ENCODE assay signal across 8 cellular contexts in the genomic region with DNA sequence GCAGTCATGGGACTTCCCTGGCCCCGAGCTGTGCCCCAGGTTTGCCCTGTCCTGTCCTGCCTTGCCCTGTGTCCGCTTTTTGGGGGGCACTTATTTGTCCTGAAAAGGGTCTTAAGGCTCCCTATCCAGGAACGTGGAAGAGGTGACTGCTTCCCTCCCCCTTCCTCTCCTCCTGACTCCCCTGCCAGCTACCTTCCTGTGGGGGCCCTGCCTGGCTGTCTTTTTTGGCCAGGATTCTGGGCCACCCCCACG. TPM values are rescaled to one million over a fixed set of nuclear protein-coding genes. Genes with fewer than 3 reads are reported as not detected.
A peak's percentile ranks its signal among the peaks of the same experiment; 100 is the strongest.
DNase-seq lines count a peak whose midpoint lies in the region; ATAC-seq and TF ChIP-seq lines count a peak whose summit lies in the region.

No MANE protein-coding gene starts in this region.

- H3K9me3 ChIP-seq in SK-N-SH (no peaks in the 10 kb centered on the region), prostate gland (no peaks in the 10 kb centered on the region)

- POLR2A ChIA-PET in SK-N-SH (lab: Yijun Ruan, JAX): interaction anchor here (1.0 to 4.0 kb wide), 9 partner anchors 9 to 181 kb away, joined by 3 to 20 read pairs (median 5); no protein-coding TSS in a partner anchor

- no peak for TF ChIP-seq CTCF in GM20000 (IDR thresholded peaks at IDR 0.05; ENCODE audit: extremely low read depth, missing control alignments)
- TF ChIP-seq CTCF in SK-N-SH (IDR thresholded peaks at IDR 0.05): no peak
- TF ChIP-seq CTCF in epithelial cell of proximal tubule (conservative IDR thresholded peaks at IDR 0.05; ENCODE audit: low read depth, low read length): no peak
- TF ChIP-seq CTCF in prostate gland (IDR thresholded peaks at IDR 0.05): no peak

- H3K4me1 ChIP-seq in SK-N-SH (ENCODE audit: control insufficient read depth in 1 of 2, insufficient read depth in 2 of 2, low read depth in 1 of 2, low read length in 1 of 2) (peaks cover 15 to 21% of the 10 kb centered on the region in 2 experiments), prostate gland (replicated peaks) (peaks cover 19% of the 10 kb centered on the region)

- TF ChIP-seq EP300 in SK-N-SH (IDR thresholded peaks at IDR 0.05; ENCODE audit: borderline replicate concordance in 1 of 2, low read depth in 1 of 2, low read length in 1 of 2): no peak

- DNase-seq in GM20000 (ENCODE audit: low spot score) (peak; percentile 11), SK-N-SH (no peak), epithelial cell of proximal tubule (ENCODE audit: low read depth) (no peak), prostate gland (ENCODE audit: low spot score) (no peak), G401 (ENCODE audit: low spot score) (no peak), A172 (ENCODE audit: low spot score) (no peak), globus pallidus (ENCODE audit: low spot score) (no peak)

- in situ Hi-C loops in G401 (cut with HindIII; ENCODE audit: low sequenced_read_pairs): no loop called here

- H3K27ac ChIP-seq in SK-N-SH (ENCODE audit: low read depth in 2 of 2, low read length in 1 of 2) (peak overlapping the region; percentile 99 to 100), prostate gland (peak overlapping the region; percentile 100)

- no peak overlapping the region; the same call in 1 of the 2 replicates for H2AFZ ChIP-seq in SK-N-SH (ENCODE audit: low read depth)

- H3K36me3 ChIP-seq in SK-N-SH (replicated peaks in 1 of 2; ENCODE audit: control insufficient read depth in 1 of 2, insufficient read depth in 2 of 2, low read length in 1 of 2): no peaks in the 10 kb centered on the region
- H3K36me3 ChIP-seq in prostate gland: no peaks in the 10 kb centered on the region

- no peaks in the 10 kb centered on the region for H3K79me2 ChIP-seq in SK-N-SH (ENCODE audit: insufficient read depth)

- no peak for ATAC-seq in HG02642 (IDR thresholded peaks at IDR 0.05; ENCODE audit: poor library complexity, unreplicated experiment)

- no peak for TF ChIP-seq RAD21 in SK-N-SH (IDR thresholded peaks at IDR 0.05; ENCODE audit: low read length)

- H3K27me3 ChIP-seq in SK-N-SH (ENCODE audit: insufficient read depth) (no peaks in the 10 kb centered on the region), prostate gland (replicated peaks; ENCODE audit: insufficient read depth) (no peaks in the 10 kb centered on the region)

- CTCF ChIA-PET in SK-N-SH (lab: Yijun Ruan, JAX): interaction anchor here (1.5 to 2.4 kb wide), 4 partner anchors 9 to 181 kb away, joined by 4 to 12 read pairs (median 8); no protein-coding TSS in a partner anchor

- intact Hi-C loops in prostate gland (cut with DNase I): loop anchor here (2.0 kb wide), 1 partner anchor 60 kb away; no protein-coding TSS in a partner anchor

- no peaks in the 10 kb centered on the region for H3K9me2 ChIP-seq in SK-N-SH

- TF ChIP-seq POLR2A in prostate gland (IDR thresholded peaks at IDR 0.05): no peak

- H3K4me2 ChIP-seq in SK-N-SH: peak overlapping the region; percentile 80

- H3F3A ChIP-seq in SK-N-SH (replicated peaks; ENCODE audit: insufficient read depth): peaks cover 41% of the 10 kb centered on the region

- WGBS in SK-N-SH (ENCODE audit: low lambda C conversion rate): 5% methylated on average over 4 of the region's 4 CpGs
- 0% methylated on average over 4 of the region's 4 CpGs for WGBS in prostate gland

- H3K4me3 ChIP-seq in SK-N-SH (ENCODE audit: low read depth in 2 of 2, low read length in 1 of 2) (peak overlapping the region; percentile 59 to 73), epithelial cell of proximal tubule (ENCODE audit: low read depth, low read length) (peak overlapping the region; percentile 58), prostate gland (peak overlapping the region; percentile 30 to 48)

- peak overlapping the region; percentile 98 for H3K9ac ChIP-seq in SK-N-SH

- H4K20me1 ChIP-seq in SK-N-SH (ENCODE audit: insufficient read depth): no peaks in the 10 kb centered on the region

TF ChIP-seq in SK-N-SH, 30 proteins besides CTCF, POLR2A, EP300 and RAD21:
- no peak for TF ChIP-seq GATA2 (CRISPR knock-in tag; IDR thresholded peaks at IDR 0.05)
- TF ChIP-seq, protein P1, sequence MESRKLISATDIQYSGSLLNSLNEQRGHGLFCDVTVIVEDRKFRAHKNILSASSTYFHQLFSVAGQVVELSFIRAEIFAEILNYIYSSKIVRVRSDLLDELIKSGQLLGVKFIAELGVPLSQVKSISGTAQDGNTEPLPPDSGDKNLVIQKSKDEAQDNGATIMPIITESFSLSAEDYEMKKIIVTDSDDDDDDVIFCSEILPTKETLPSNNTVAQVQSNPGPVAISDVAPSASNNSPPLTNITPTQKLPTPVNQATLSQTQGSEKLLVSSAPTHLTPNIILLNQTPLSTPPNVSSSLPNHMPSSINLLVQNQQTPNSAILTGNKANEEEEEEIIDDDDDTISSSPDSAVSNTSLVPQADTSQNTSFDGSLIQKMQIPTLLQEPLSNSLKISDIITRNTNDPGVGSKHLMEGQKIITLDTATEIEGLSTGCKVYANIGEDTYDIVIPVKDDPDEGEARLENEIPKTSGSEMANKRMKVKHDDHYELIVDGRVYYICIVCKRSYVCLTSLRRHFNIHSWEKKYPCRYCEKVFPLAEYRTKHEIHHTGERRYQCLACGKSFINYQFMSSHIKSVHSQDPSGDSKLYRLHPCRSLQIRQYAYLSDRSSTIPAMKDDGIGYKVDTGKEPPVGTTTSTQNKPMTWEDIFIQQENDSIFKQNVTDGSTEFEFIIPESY (IDR thresholded peaks at IDR 0.05; ENCODE audit: borderline replicate concordance, low read depth): no peak
- TF ChIP-seq JUND (IDR thresholded peaks at IDR 0.05): no peak
- TF ChIP-seq, protein P2, sequence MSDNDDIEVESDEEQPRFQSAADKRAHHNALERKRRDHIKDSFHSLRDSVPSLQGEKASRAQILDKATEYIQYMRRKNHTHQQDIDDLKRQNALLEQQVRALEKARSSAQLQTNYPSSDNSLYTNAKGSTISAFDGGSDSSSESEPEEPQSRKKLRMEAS (IDR thresholded peaks at IDR 0.05; ENCODE audit: low read depth): no peak
- TF ChIP-seq ELF1 (IDR thresholded peaks at IDR 0.05): no peak
- no peak; the same call in 1 of the 2 replicates for TF ChIP-seq POLR2AphosphoS5 (IDR thresholded peaks at IDR 0.05; ENCODE audit: low read depth, low read length)

RNA-seq across cellular contexts. Expression of a gene that starts 6.5 kb away (rescaled TPM):
- 5.8 and 6.9 TPM in 2 replicates for polyA plus RNA-seq in SK-N-SH (2012; rRNA removed)
- polyA plus RNA-seq in SK-N-SH (2012; cell fraction: cytosol; rRNA removed): 5.9 and 7.6 TPM in 2 replicates
- polyA plus RNA-seq in SK-N-SH (2012; cell fraction: nucleus; rRNA removed): 5.0 and 8.3 TPM in 2 replicates
- 3.8 and 6.3 TPM in 2 replicates for total RNA-seq in epithelial cell of proximal tubule
- total RNA-seq in prostate gland: 100 to 1,000 TPM in 1 of 2 donors, 10 to 100 TPM in 1; 82.9 to 129 TPM
- 6.5 and 12.3 TPM in 2 replicates for total RNA-seq in G401 (2014; rRNA removed; shearing (Covaris generic))
- total RNA-seq in A172 (2014; rRNA removed; shearing (Covaris generic)): 0.81 and 1.1 TPM in 2 replicates
